28 cellular contexts compared by ENCODE assay signal in genomic region chr9:33894316-33894715, GRCh38.
"Had no signal": no experiment of that assay in that cellular context is flagged by ENCODE, and none has a peak within 500 bp of the region (broad histone marks: within the 10 kb centered on the region; RNA-seq: fewer than 3 reads in every experiment).

No MANE protein-coding gene starts in this region.

- H3K9me3 Mint-ChIP-seq: endodermal cell; naive B cell; naive thymus-derived CD8-positive, alpha-beta T cell had no signal

- H3K27ac Mint-ChIP-seq: endodermal cell, mesothelial cell of epicardium had no signal

- H3K27me3 ChIP-seq: dorsolateral prefrontal cortex, esophagus squamous epithelium, gastrocnemius medialis, heart right ventricle, left lung had no signal

- FAIRE-seq: endometrium, keratinocyte had no signal

- H3K4me1 ChIP-seq: esophagus squamous epithelium, left lung, lower lobe of right lung had no signal

- H3K4me3 Mint-ChIP-seq: endodermal cell; mesothelial cell of epicardium; naive B cell; naive thymus-derived CD8-positive, alpha-beta T cell had no signal

- H3K27ac ChIP-seq: coronary artery, dorsolateral prefrontal cortex, epithelial cell of prostate, esophagus squamous epithelium, gastrocnemius medialis, heart right ventricle, left lung, lower lobe of right lung had no signal

- H3K9me3 ChIP-seq: esophagus squamous epithelium, gastrocnemius medialis, heart right ventricle, left lung, lower lobe of right lung, mucosa of descending colon had no signal

- DNase-seq: dermis blood vessel endothelial cell; dorsolateral prefrontal cortex; effector CD4-positive, alpha-beta T cell; effector memory CD4-positive, alpha-beta T cell; endodermal cell; erythroblast; esophagus squamous epithelium; foreskin fibroblast; foreskin melanocyte; gastrocnemius medialis; glutamatergic neuron; head of caudate nucleus; heart right ventricle; hippocampal formation; left cardiac atrium; left lung; left ventricle myocardium superior; lower lobe of right lung; mesenchymal stem cell; mucosa of descending colon; naive B cell; naive thymus-derived CD8-positive, alpha-beta T cell had no signal

- H3K27me3 Mint-ChIP-seq: naive B cell; naive thymus-derived CD8-positive, alpha-beta T cell had no signal

- H3K4me1 Mint-ChIP-seq: endodermal cell, mesothelial cell of epicardium had no signal

- H3K4me3 ChIP-seq: coronary artery, dorsolateral prefrontal cortex, esophagus squamous epithelium, gastrocnemius medialis, heart right ventricle, left lung, lower lobe of right lung, mucosa of descending colon had no signal

- ATAC-seq: esophagus mucosa; gastrocnemius medialis; left cardiac atrium; left lung; left ventricle myocardium superior; lower lobe of right lung; mucosa of descending colon; naive thymus-derived CD8-positive, alpha-beta T cell had no signal
